In genomic region chr10:71888623-71889387, GRCh38 we compare ENCODE assay signal across 1 cellular context.
TF ChIP-seq lines count a peak whose summit lies in the region.

No MANE protein-coding gene starts in this region.

TF ChIP-seq in H1, 55 proteins besides CTCF, POLR2A, EP300 and RAD21 (continued from another document):
- 0 out of 2 replicates have a peak, but pooled peaks have one; percentile 17 for TF ChIP-seq GABPA (IDR thresholded peaks at IDR 0.05; ENCODE audit: borderline replicate concordance, insufficient read depth, low read length)
- no peak for TF ChIP-seq ATF2 (IDR thresholded peaks at IDR 0.05; ENCODE audit: low read length)
- TF ChIP-seq, protein P1, sequence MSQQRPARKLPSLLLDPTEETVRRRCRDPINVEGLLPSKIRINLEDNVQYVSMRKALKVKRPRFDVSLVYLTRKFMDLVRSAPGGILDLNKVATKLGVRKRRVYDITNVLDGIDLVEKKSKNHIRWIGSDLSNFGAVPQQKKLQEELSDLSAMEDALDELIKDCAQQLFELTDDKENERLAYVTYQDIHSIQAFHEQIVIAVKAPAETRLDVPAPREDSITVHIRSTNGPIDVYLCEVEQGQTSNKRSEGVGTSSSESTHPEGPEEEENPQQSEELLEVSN (IDR thresholded peaks at IDR 0.05), result peak; percentile 89
- TF ChIP-seq ASH2L (IDR thresholded peaks at IDR 0.05; ENCODE audit: low read length), result peak; percentile 45
- no peak for TF ChIP-seq CBX8 (IDR thresholded peaks at IDR 0.05; ENCODE audit: borderline replicate concordance, low read depth, low read length)
- no peak for TF ChIP-seq SIN3A (conservative IDR thresholded peaks at IDR 0.05 in 1 of 2, IDR thresholded peaks at IDR 0.05 in 1 of 2; ENCODE audit: low read depth in 1 of 2, low read length in 2 of 2)
- peak; percentile 47; the same call in 1 of the 2 replicates for TF ChIP-seq RBBP5 (IDR thresholded peaks at IDR 0.05; ENCODE audit: borderline replicate concordance, low read depth, low read length)
- no peak for TF ChIP-seq YY1 (IDR thresholded peaks at IDR 0.05; ENCODE audit: low read depth, low read length)
- TF ChIP-seq TAF7 (optimal IDR thresholded peaks at IDR 0.05; ENCODE audit: borderline replicate concordance, low read depth, low read length), result no peak
- TF ChIP-seq, protein P2, sequence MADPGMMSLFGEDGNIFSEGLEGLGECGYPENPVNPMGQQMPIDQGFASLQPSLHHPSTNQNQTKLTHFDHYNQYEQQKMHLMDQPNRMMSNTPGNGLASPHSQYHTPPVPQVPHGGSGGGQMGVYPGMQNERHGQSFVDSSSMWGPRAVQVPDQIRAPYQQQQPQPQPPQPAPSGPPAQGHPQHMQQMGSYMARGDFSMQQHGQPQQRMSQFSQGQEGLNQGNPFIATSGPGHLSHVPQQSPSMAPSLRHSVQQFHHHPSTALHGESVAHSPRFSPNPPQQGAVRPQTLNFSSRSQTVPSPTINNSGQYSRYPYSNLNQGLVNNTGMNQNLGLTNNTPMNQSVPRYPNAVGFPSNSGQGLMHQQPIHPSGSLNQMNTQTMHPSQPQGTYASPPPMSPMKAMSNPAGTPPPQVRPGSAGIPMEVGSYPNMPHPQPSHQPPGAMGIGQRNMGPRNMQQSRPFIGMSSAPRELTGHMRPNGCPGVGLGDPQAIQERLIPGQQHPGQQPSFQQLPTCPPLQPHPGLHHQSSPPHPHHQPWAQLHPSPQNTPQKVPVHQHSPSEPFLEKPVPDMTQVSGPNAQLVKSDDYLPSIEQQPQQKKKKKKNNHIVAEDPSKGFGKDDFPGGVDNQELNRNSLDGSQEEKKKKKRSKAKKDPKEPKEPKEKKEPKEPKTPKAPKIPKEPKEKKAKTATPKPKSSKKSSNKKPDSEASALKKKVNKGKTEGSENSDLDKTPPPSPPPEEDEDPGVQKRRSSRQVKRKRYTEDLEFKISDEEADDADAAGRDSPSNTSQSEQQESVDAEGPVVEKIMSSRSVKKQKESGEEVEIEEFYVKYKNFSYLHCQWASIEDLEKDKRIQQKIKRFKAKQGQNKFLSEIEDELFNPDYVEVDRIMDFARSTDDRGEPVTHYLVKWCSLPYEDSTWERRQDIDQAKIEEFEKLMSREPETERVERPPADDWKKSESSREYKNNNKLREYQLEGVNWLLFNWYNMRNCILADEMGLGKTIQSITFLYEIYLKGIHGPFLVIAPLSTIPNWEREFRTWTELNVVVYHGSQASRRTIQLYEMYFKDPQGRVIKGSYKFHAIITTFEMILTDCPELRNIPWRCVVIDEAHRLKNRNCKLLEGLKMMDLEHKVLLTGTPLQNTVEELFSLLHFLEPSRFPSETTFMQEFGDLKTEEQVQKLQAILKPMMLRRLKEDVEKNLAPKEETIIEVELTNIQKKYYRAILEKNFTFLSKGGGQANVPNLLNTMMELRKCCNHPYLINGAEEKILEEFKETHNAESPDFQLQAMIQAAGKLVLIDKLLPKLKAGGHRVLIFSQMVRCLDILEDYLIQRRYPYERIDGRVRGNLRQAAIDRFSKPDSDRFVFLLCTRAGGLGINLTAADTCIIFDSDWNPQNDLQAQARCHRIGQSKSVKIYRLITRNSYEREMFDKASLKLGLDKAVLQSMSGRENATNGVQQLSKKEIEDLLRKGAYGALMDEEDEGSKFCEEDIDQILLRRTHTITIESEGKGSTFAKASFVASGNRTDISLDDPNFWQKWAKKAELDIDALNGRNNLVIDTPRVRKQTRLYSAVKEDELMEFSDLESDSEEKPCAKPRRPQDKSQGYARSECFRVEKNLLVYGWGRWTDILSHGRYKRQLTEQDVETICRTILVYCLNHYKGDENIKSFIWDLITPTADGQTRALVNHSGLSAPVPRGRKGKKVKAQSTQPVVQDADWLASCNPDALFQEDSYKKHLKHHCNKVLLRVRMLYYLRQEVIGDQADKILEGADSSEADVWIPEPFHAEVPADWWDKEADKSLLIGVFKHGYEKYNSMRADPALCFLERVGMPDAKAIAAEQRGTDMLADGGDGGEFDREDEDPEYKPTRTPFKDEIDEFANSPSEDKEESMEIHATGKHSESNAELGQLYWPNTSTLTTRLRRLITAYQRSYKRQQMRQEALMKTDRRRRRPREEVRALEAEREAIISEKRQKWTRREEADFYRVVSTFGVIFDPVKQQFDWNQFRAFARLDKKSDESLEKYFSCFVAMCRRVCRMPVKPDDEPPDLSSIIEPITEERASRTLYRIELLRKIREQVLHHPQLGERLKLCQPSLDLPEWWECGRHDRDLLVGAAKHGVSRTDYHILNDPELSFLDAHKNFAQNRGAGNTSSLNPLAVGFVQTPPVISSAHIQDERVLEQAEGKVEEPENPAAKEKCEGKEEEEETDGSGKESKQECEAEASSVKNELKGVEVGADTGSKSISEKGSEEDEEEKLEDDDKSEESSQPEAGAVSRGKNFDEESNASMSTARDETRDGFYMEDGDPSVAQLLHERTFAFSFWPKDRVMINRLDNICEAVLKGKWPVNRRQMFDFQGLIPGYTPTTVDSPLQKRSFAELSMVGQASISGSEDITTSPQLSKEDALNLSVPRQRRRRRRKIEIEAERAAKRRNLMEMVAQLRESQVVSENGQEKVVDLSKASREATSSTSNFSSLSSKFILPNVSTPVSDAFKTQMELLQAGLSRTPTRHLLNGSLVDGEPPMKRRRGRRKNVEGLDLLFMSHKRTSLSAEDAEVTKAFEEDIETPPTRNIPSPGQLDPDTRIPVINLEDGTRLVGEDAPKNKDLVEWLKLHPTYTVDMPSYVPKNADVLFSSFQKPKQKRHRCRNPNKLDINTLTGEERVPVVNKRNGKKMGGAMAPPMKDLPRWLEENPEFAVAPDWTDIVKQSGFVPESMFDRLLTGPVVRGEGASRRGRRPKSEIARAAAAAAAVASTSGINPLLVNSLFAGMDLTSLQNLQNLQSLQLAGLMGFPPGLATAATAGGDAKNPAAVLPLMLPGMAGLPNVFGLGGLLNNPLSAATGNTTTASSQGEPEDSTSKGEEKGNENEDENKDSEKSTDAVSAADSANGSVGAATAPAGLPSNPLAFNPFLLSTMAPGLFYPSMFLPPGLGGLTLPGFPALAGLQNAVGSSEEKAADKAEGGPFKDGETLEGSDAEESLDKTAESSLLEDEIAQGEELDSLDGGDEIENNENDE (IDR thresholded peaks at IDR 0.05; ENCODE audit: insufficient replicate concordance, low read length), result no peak
- no peak for TF ChIP-seq SP1 (IDR thresholded peaks at IDR 0.05; ENCODE audit: low read depth, low read length)
- TF ChIP-seq RNF2 (IDR thresholded peaks at IDR 0.05; ENCODE audit: borderline replicate concordance, low read depth, low read length, missing control alignments, poor library complexity, severe bottlenecking), result no peak
- no peak for TF ChIP-seq SIX5 (IDR thresholded peaks at IDR 0.05; ENCODE audit: low read depth, low read length)
- TF ChIP-seq HDAC6 (IDR thresholded peaks at IDR 0.05; ENCODE audit: low read depth, low read length), result no peak
- no peak for TF ChIP-seq FOSL1 (IDR thresholded peaks at IDR 0.05; ENCODE audit: insufficient read depth, low read depth, low read length)
- TF ChIP-seq KDM4A (IDR thresholded peaks at IDR 0.05; ENCODE audit: low read depth, low read length, severe bottlenecking), result peak; percentile 52
- TF ChIP-seq CREB1 (IDR thresholded peaks at IDR 0.05), result peak; percentile 38; the same call in 1 of the 2 replicates
- TF ChIP-seq JUN (IDR thresholded peaks at IDR 0.05; ENCODE audit: low read depth, low read length), result no peak
- TF ChIP-seq EGR1 (IDR thresholded peaks at IDR 0.05; ENCODE audit: borderline replicate concordance, low read depth, low read length), result no peak
- TF ChIP-seq CHD1 (IDR thresholded peaks at IDR 0.05; ENCODE audit: low read depth, low read length), result no peak
- TF ChIP-seq NRF1 (IDR thresholded peaks at IDR 0.05; ENCODE audit: low read depth, low read length), result no peak
- TF ChIP-seq TEAD4 (IDR thresholded peaks at IDR 0.05; ENCODE audit: low read depth, low read length), result no peak
- no peak for TF ChIP-seq GTF2F1 (IDR thresholded peaks at IDR 0.05; ENCODE audit: borderline replicate concordance, low read depth, low read length)
- TF ChIP-seq KDM1A (IDR thresholded peaks at IDR 0.05; ENCODE audit: borderline replicate concordance, low read length), result 0 out of 2 replicates have a peak, but pooled peaks have one; percentile 22
- TF ChIP-seq, protein P3, sequence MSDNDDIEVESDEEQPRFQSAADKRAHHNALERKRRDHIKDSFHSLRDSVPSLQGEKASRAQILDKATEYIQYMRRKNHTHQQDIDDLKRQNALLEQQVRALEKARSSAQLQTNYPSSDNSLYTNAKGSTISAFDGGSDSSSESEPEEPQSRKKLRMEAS (IDR thresholded peaks at IDR 0.05), result peak; percentile 93
- TF ChIP-seq NANOG (IDR thresholded peaks at IDR 0.05; ENCODE audit: insufficient read depth, low read depth, low read length, poor library complexity, severe bottlenecking), result no peak
- TF ChIP-seq POU5F1 (IDR thresholded peaks at IDR 0.05; ENCODE audit: low read depth, low read length), result no peak
- TF ChIP-seq EZH2 (IDR thresholded peaks at IDR 0.05; ENCODE audit: low read depth, low read length, severe bottlenecking), result peak; percentile 63
- no peak for TF ChIP-seq SP4 (IDR thresholded peaks at IDR 0.05; ENCODE audit: low read length)
- TF ChIP-seq CEBPB (IDR thresholded peaks at IDR 0.05; ENCODE audit: low read depth, low read length), result peak; percentile 100
- TF ChIP-seq JUND (IDR thresholded peaks at IDR 0.05; ENCODE audit: low read length), result no peak
- no peak for TF ChIP-seq CTBP2 (IDR thresholded peaks at IDR 0.05; ENCODE audit: borderline replicate concordance, insufficient read depth, insufficient read length, low read length)
- no peak for TF ChIP-seq TAF1 (IDR thresholded peaks at IDR 0.05; ENCODE audit: low read depth, low read length)
- no peak for TF ChIP-seq MAFK (IDR thresholded peaks at IDR 0.05; ENCODE audit: low read depth, low read length)
